ENCODE assay signal across 11 cellular contexts in the genomic region with DNA sequence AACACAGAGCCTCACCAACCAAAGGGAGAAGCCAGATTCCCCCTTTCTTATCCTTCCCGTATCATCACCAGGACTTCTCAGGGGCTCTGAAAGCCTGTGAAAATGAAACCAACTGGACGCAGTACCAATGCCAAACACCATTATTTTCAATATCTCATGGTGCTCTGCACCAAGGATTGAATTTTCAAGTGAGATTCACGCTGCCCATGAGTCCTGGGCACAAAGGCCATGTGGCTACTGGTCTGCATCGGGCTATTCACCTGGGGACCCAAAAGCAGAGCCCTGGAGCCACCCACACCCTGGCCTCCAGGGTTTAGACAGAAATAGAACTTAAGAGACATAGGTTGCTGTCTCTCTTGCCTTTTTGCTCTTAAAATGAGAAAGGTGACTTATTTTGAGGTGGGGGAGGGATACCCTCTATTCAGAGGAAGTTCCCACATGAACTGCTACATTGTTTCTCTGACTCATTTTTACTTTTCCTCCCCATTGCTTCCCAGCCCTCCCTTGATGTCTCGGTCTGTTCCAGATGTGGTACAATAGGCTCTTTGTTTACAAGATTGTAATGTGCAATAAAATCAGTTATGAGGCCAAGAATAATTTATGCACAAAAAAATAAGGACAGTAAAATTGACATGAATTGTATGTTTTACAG. TPM values are rescaled to one million over a fixed set of nuclear protein-coding genes. Genes with fewer than 3 reads are reported as not detected.
DNase-seq lines count a peak whose midpoint lies in the region; ATAC-seq, FAIRE-seq and TF ChIP-seq lines count a peak whose summit lies in the region.
"Had no signal": no experiment of that assay in that cellular context is flagged by ENCODE, and none has a peak within 500 bp of the region (broad histone marks: within the 10 kb centered on the region; RNA-seq: fewer than 3 reads in every experiment).

No MANE protein-coding gene starts in this region.

- H3K4me1 Mint-ChIP-seq in CD14-positive monocyte = peaks cover 92% of the 10 kb centered on the region

- H3K4me3 ChIP-seq in esophagus (ENCODE audit: low read depth in 1 of 2, low read length in 2 of 2) (no peak overlapping the region), pancreas (peak overlapping the region in 1 of 4 donors; percentile 13)

- H3K27me3 Mint-ChIP-seq in CD14-positive monocyte (ENCODE audit: low read depth in 3 of 3) = no peaks in the 10 kb centered on the region

- DNase-seq in CD14-positive monocyte (ENCODE audit: low spot score) (no peak), pancreas (no peak), SKM-1 (lab: John Stamatoyannopoulos, UW; ENCODE audit: unreplicated experiment) (no peak)
- no peak for DNase-seq in stimulated activated CD4-positive, alpha-beta T cell treated with anti-CD3 and anti-CD28 coated beads, Interleukin-2, amount 100 ng/mL, for 48 hours
- DNase-seq: activated CD8-positive, alpha-beta memory T cell treated with anti-CD3 and anti-CD28 coated beads for 24 hours; kidney had no signal

- H3K9me3 ChIP-seq in esophagus (ENCODE audit: control insufficient read depth in 2 of 2, insufficient read depth in 1 of 2, low read depth in 1 of 2, low read length in 1 of 2) = no peaks in the 10 kb centered on the region
- no peaks in the 10 kb centered on the region for H3K9me3 ChIP-seq in pancreas

- H3K4me3 Mint-ChIP-seq in CD14-positive monocyte = peak overlapping the region; percentile 40 to 72

- H3K27me3 ChIP-seq in esophagus (ENCODE audit: control insufficient read depth in 1 of 2, insufficient read depth in 2 of 2, low read length in 2 of 2) = no peaks in the 10 kb centered on the region
- no peaks in the 10 kb centered on the region for H3K27me3 ChIP-seq in pancreas

- TF ChIP-seq CTCF in CD14-positive monocyte (IDR thresholded peaks at IDR 0.05) = no peak
- no peak for TF ChIP-seq CTCF in pancreas (IDR thresholded peaks at IDR 0.05)

- peaks cover 10 to 16% of the 10 kb centered on the region in 2 donors for H3K36me3 Mint-ChIP-seq in CD14-positive monocyte

- WGBS in esophagus, 2 donors = 62 to 69% methylated on average over 5 of the region's 5 CpGs
- WGBS in pancreas, 2 donors = 58 to 69% methylated on average over 5 of the region's 5 CpGs

- ATAC-seq in pancreas = peak in 3 of 4 donors; percentile 32 to 51 (median 41)
- no peak for ATAC-seq in HG02642 (IDR thresholded peaks at IDR 0.05; ENCODE audit: poor library complexity, unreplicated experiment)
- ATAC-seq in GM19023 (IDR thresholded peaks at IDR 0.05; ENCODE audit: unreplicated experiment) = no peak

- no peaks in the 10 kb centered on the region for H3K36me3 ChIP-seq in esophagus (ENCODE audit: control insufficient read depth in 2 of 2, insufficient read depth in 2 of 2, low read length in 1 of 2)
- H3K36me3 ChIP-seq in pancreas = no peaks in the 10 kb centered on the region

- peak overlapping the region; percentile 32 to 55 for H3K27ac ChIP-seq in esophagus (ENCODE audit: low read depth in 2 of 2, low read length in 1 of 2)
- H3K27ac ChIP-seq in pancreas = peak overlapping the region; percentile 4 to 73 (median 64)

- H3K9me3 Mint-ChIP-seq in CD14-positive monocyte = peaks cover 0 to 8% (median 5%) of the 10 kb centered on the region in 7 donors

- peaks cover 0 to 11% of the 10 kb centered on the region in 2 donors for H3K4me1 ChIP-seq in esophagus (ENCODE audit: control insufficient read depth in 2 of 2, insufficient read depth in 2 of 2, low read length in 1 of 2)
- H3K4me1 ChIP-seq in pancreas = peaks cover 0 to 29% (median 6%) of the 10 kb centered on the region in 3 donors

- H3K27ac Mint-ChIP-seq in CD14-positive monocyte = peak overlapping the region; percentile 58 to 97 (median 93)

- no peak for FAIRE-seq in pancreas (lab: Jason Lieb, UNC)
- FAIRE-seq: GM12891, kidney had no signal

- intact Hi-C loops in CD14-positive monocyte (cut with micrococcal nuclease) = loop anchor here in 1 of 2 donors (10.0 kb wide), 1 partner anchor 1084 kb away; a partner anchor contains a TSS
- intact Hi-C loops in pancreas (cut with DNase I) = no loop called here

TF ChIP-seq in PFSK-1, 5 proteins besides CTCF, POLR2A, EP300 and RAD21:
- TF ChIP-seq FOXP2 (optimal IDR thresholded peaks at IDR 0.05; ENCODE audit: borderline replicate concordance, extremely low read depth, extremely low read length, insufficient read depth) = no peak
- TF ChIP-seq POLR2AphosphoS5 (IDR thresholded peaks at IDR 0.05; ENCODE audit: low read depth, low read length) = no peak
- TF ChIP-seq SIN3A (IDR thresholded peaks at IDR 0.05; ENCODE audit: borderline replicate concordance, insufficient read depth, low read length) = 0 out of 2 replicates have a peak, but pooled peaks have one; percentile 19
- TF ChIP-seq, protein P1, sequence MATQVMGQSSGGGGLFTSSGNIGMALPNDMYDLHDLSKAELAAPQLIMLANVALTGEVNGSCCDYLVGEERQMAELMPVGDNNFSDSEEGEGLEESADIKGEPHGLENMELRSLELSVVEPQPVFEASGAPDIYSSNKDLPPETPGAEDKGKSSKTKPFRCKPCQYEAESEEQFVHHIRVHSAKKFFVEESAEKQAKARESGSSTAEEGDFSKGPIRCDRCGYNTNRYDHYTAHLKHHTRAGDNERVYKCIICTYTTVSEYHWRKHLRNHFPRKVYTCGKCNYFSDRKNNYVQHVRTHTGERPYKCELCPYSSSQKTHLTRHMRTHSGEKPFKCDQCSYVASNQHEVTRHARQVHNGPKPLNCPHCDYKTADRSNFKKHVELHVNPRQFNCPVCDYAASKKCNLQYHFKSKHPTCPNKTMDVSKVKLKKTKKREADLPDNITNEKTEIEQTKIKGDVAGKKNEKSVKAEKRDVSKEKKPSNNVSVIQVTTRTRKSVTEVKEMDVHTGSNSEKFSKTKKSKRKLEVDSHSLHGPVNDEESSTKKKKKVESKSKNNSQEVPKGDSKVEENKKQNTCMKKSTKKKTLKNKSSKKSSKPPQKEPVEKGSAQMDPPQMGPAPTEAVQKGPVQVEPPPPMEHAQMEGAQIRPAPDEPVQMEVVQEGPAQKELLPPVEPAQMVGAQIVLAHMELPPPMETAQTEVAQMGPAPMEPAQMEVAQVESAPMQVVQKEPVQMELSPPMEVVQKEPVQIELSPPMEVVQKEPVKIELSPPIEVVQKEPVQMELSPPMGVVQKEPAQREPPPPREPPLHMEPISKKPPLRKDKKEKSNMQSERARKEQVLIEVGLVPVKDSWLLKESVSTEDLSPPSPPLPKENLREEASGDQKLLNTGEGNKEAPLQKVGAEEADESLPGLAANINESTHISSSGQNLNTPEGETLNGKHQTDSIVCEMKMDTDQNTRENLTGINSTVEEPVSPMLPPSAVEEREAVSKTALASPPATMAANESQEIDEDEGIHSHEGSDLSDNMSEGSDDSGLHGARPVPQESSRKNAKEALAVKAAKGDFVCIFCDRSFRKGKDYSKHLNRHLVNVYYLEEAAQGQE (IDR thresholded peaks at IDR 0.05; ENCODE audit: insufficient read depth in 1 of 2, low read depth in 2 of 2, low read length in 2 of 2) = no peak
- TF ChIP-seq TAF1 (IDR thresholded peaks at IDR 0.05; ENCODE audit: borderline replicate concordance, insufficient read depth, low read length) = no peak

RNA-seq across cellular contexts. Expression of a gene that starts 55.4 kb away (rescaled TPM):
- polyA plus RNA-seq in CD14-positive monocyte = 1 to 10 TPM; 1.5 to 2.3 TPM
- 6.5 TPM for polyA plus RNA-seq in PFSK-1 (2012; ENCODE audit: insufficient read length, low read depth)
- 1 to 10 TPM; 3.7 to 3.8 TPM for polyA plus RNA-seq in esophagus
- total RNA-seq in pancreas = 1 to 10 TPM; 5.3 to 8.9 (median 6.5) TPM
- 1 to 10 TPM; 3.8 to 4.0 TPM for polyA plus RNA-seq in pancreas

Comparison
In these comparisons a context has a peak if more than half of its experiments do, and no peak if none do; other contexts are left out.
1. ATAC-seq: peak in pancreas (3 of 4); none in HG02642 (single experiment) and GM19023 (single experiment).